Comparison of ENCODE assay signal across 8 cellular contexts in genomic region chr5:87266914-87267573, GRCh38. TPM values are rescaled to one million over a fixed set of nuclear protein-coding genes. Genes with fewer than 3 reads are reported as not detected.
DNase-seq lines count a peak whose midpoint lies in the region; ATAC-seq, FAIRE-seq and TF ChIP-seq lines count a peak whose summit lies in the region.

No MANE protein-coding gene starts in this region.

- peak; percentile 33 for ATAC-seq in GM21390 (IDR thresholded peaks at IDR 0.05; ENCODE audit: unreplicated experiment)
- ATAC-seq in HG03575 (IDR thresholded peaks at IDR 0.05; ENCODE audit: extremely low read depth, insufficient number of reproducible peaks, low FRiP score, unreplicated experiment), result peak; percentile 32

- H3K36me3 ChIP-seq in GM06990 (ENCODE audit: control insufficient read depth, insufficient read depth, low read length) (no peaks in the 10 kb centered on the region; the same call in 1 of the 2 replicates), bronchial epithelial cell (ENCODE audit: control insufficient read depth, insufficient read depth, low read length) (no peaks in the 10 kb centered on the region), mesodermal cell (ENCODE audit: control insufficient read depth, insufficient read depth, low read length) (peaks cover 17% of the 10 kb centered on the region)

- no peak for FAIRE-seq in bronchial epithelial cell (lab: Jason Lieb, UNC)

- DNase-seq in GM06990 (ENCODE audit: extremely low read depth, insufficient read length) (no peak), bronchial epithelial cell (ENCODE audit: low read depth) (no peak), HuH-7 (ENCODE audit: low spot score) (no peak)
- DNase-seq in activated CD4-positive, alpha-beta T cell treated with anti-CD3 and anti-CD28 coated beads for 1 hour, result no peak
- no peak for DNase-seq in activated CD8-positive, alpha-beta memory T cell treated with anti-CD3 and anti-CD28 coated beads, Interleukin-2, amount 50 U/mL, for 48 hours

- H3K27ac ChIP-seq in mesodermal cell (ENCODE audit: low read depth, low read length, severe bottlenecking), result peak overlapping the region; percentile 78

- H3K9me3 ChIP-seq in mesodermal cell (ENCODE audit: control insufficient read depth, low read length), result no peaks in the 10 kb centered on the region

- WGBS in mesodermal cell (ENCODE audit: insufficient coverage in 2 of 2), 2 experiments, result 0 to 12% methylated on average over 8 to 9 of the region's 14 CpGs

- peak overlapping the region; percentile 70 for H3K4me3 ChIP-seq in GM06990 (replicated peaks; ENCODE audit: low read depth, low read length)
- peak overlapping the region; percentile 68 for H3K4me3 ChIP-seq in bronchial epithelial cell (ENCODE audit: low read depth, low read length)
- H3K4me3 ChIP-seq in mesodermal cell (ENCODE audit: extremely low read depth, insufficient read depth, low read length, poor library complexity, severe bottlenecking), result peak overlapping the region; percentile 95

- H3K27me3 ChIP-seq in GM06990 (replicated peaks; ENCODE audit: control insufficient read depth, insufficient read depth, low read length) (no peaks in the 10 kb centered on the region), bronchial epithelial cell (ENCODE audit: control insufficient read depth, insufficient read depth, low read length) (no peaks in the 10 kb centered on the region)

- TF ChIP-seq CTCF in GM06990 (IDR thresholded peaks at IDR 0.05; ENCODE audit: insufficient read depth, low read length, poor library complexity, severe bottlenecking), result no peak
- TF ChIP-seq CTCF in bronchial epithelial cell (IDR thresholded peaks at IDR 0.05; ENCODE audit: insufficient read depth, low read length, severe bottlenecking), result no peak

- H3K4me1 ChIP-seq in mesodermal cell (ENCODE audit: control insufficient read depth, insufficient read depth, low read length, poor library complexity, severe bottlenecking), result no peaks in the 10 kb centered on the region

RNA-seq across cellular contexts. Expression of gene RASA1, which starts 0.6 kb away (rescaled TPM):
- 22.6 and 32.3 TPM in 2 replicates for total RNA-seq in bronchial epithelial cell
- polyA plus RNA-seq in mesodermal cell (2013, experiment 1 of 2), result 52.0 TPM
- polyA plus RNA-seq in mesodermal cell (2013, experiment 2 of 2), result 55.1 TPM
